In the genomic region with DNA sequence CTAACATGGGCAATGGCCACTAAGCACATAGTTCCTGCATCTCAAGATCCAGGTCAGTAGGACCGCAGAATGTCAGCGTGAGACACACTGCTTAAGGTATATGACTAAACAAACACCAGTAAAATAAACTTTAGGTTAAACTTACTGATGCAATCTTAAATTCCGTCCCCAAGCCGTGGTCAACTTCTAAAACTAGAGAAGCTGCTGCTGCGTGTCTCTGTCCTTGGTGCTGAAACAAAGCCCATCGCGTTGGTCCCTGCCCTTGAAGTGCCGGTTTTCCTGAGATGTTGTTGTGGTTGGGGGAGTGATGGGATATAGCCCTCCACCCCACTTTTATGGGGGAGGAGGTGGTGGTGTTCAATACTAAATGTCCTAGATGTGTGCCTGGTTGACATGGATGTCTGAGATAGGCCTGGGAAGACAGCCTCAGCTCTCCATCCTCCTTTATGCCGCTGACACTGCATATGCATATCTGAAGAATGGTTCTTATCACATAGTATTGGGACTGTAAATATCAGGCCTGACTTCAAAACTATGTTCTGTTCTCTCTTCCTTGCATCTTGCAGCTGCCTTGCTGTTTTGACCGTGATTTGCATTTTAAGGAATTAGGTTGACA, we compare ENCODE assay signal across 1 cellular context.
TF ChIP-seq lines count a peak whose summit lies in the region.

No MANE protein-coding gene starts in this region.

TF ChIP-seq in HepG2, 621 proteins besides CTCF, POLR2A, EP300 and RAD21 (continued from another document and continues in another):
- TF ChIP-seq ZBTB49 (CRISPR knock-in tag; IDR thresholded peaks at IDR 0.05; ENCODE audit: borderline replicate concordance) (no peak), SAP130 (CRISPR knock-in tag; IDR thresholded peaks at IDR 0.05; ENCODE audit: low read depth) (0 out of 2 replicates have a peak, but pooled peaks have one; percentile 21), NR2C2 (CRISPR knock-in tag; IDR thresholded peaks at IDR 0.05; ENCODE audit: borderline replicate concordance) (no peak), FOSL2 (CRISPR knock-in tag; IDR thresholded peaks at IDR 0.05) (peak; percentile 54), RFXANK (CRISPR knock-in tag; IDR thresholded peaks at IDR 0.05) (peak; percentile 54; the same call in 1 of the 2 replicates), AGO2 (optimal IDR thresholded peaks at IDR 0.05; ENCODE audit: low read depth, low read length) (no peak), HCFC1 (IDR thresholded peaks at IDR 0.05; ENCODE audit: low read depth, low read length) (no peak), HMG20B (CRISPR knock-in tag; conservative IDR thresholded peaks at IDR 0.05) (0 out of 2 replicates have a peak, but pooled peaks have one; percentile 40), ZMAT3 (CRISPR knock-in tag; conservative IDR thresholded peaks at IDR 0.05) (0 out of 2 replicates have a peak, but pooled peaks have one; percentile 58), ZNF446 (CRISPR knock-in tag; IDR thresholded peaks at IDR 0.05) (no peak), HES4 (CRISPR knock-in tag; IDR thresholded peaks at IDR 0.05; ENCODE audit: borderline replicate concordance) (peak; percentile 67; the same call in 1 of the 2 replicates), TSC22D2 (CRISPR knock-in tag; IDR thresholded peaks at IDR 0.05; ENCODE audit: borderline replicate concordance) (peak; percentile 85; the same call in 1 of the 2 replicates), ZNF530 (CRISPR knock-in tag; IDR thresholded peaks at IDR 0.05; ENCODE audit: low read depth) (0 out of 2 replicates have a peak, but pooled peaks have one; percentile 37), ZNF619 (CRISPR knock-in tag; IDR thresholded peaks at IDR 0.05) (no peak), ZNF605 (CRISPR knock-in tag; IDR thresholded peaks at IDR 0.05) (peak; percentile 57; the same call in 1 of the 2 replicates), NKX3-1 (CRISPR knock-in tag; IDR thresholded peaks at IDR 0.05) (0 out of 2 replicates have a peak, but pooled peaks have one; percentile 27), FOXK2 (IDR thresholded peaks at IDR 0.05) (no peak), ZNF781 (CRISPR knock-in tag; IDR thresholded peaks at IDR 0.05; ENCODE audit: borderline replicate concordance, not compliant biosample characterization) (peak; percentile 57), PAX8 (CRISPR knock-in tag; IDR thresholded peaks at IDR 0.05; ENCODE audit: borderline replicate concordance) (0 out of 2 replicates have a peak, but pooled peaks have one; percentile 38), ZNF577 (CRISPR knock-in tag; IDR thresholded peaks at IDR 0.05; ENCODE audit: borderline replicate concordance, low read depth) (no peak), ZNF766 (CRISPR knock-in tag; IDR thresholded peaks at IDR 0.05; ENCODE audit: borderline replicate concordance) (0 out of 2 replicates have a peak, but pooled peaks have one; percentile 37), SP140L (CRISPR knock-in tag; IDR thresholded peaks at IDR 0.05; ENCODE audit: borderline replicate concordance) (0 out of 2 replicates have a peak, but pooled peaks have one; percentile 72), ZNF34 (CRISPR knock-in tag; IDR thresholded peaks at IDR 0.05; ENCODE audit: borderline replicate concordance) (no peak), ZNF569 (CRISPR knock-in tag; IDR thresholded peaks at IDR 0.05; ENCODE audit: borderline replicate concordance) (no peak), HOXA5 (CRISPR knock-in tag; IDR thresholded peaks at IDR 0.05) (peak; percentile 53; the same call in 1 of the 2 replicates), EHMT2 (IDR thresholded peaks at IDR 0.05; ENCODE audit: borderline replicate concordance, low read depth, low read length) (peak; percentile 97), HDAC2 (CRISPR knock-in tag; IDR thresholded peaks at IDR 0.05) (peak; percentile 78), BRCA1 (CRISPR knock-in tag; IDR thresholded peaks at IDR 0.05) (0 out of 2 replicates have a peak, but pooled peaks have one; percentile 62), BORCS8-MEF2B (CRISPR knock-in tag; IDR thresholded peaks at IDR 0.05) (peak; percentile 86), SNRNP70 (IDR thresholded peaks at IDR 0.05; ENCODE audit: low read depth, low read length) (no peak), GATAD2A (CRISPR knock-in tag; IDR thresholded peaks at IDR 0.05) (0 out of 2 replicates have a peak, but pooled peaks have one; percentile 25), ZNF850 (CRISPR knock-in tag; conservative IDR thresholded peaks at IDR 0.05) (no peak), ZFP41 (CRISPR knock-in tag; IDR thresholded peaks at IDR 0.05; ENCODE audit: borderline replicate concordance) (no peak), ARNT (IDR thresholded peaks at IDR 0.05) (no peak), ZNF615 (CRISPR knock-in tag; IDR thresholded peaks at IDR 0.05; ENCODE audit: borderline replicate concordance) (no peak), FOXA3 (CRISPR knock-in tag; IDR thresholded peaks at IDR 0.05) (0 out of 2 replicates have a peak, but pooled peaks have one; percentile 19), ZNF441 (CRISPR knock-in tag; IDR thresholded peaks at IDR 0.05; ENCODE audit: borderline replicate concordance) (peak; percentile 92), ZGPAT (CRISPR knock-in tag; IDR thresholded peaks at IDR 0.05) (no peak; the same call in 1 of the 2 replicates), ZNF232 (CRISPR knock-in tag; IDR thresholded peaks at IDR 0.05; ENCODE audit: borderline replicate concordance) (peak; percentile 83; the same call in 1 of the 2 replicates), ZNF468 (CRISPR knock-in tag; IDR thresholded peaks at IDR 0.05) (no peak), ZNF749 (CRISPR knock-in tag; IDR thresholded peaks at IDR 0.05; ENCODE audit: borderline replicate concordance) (no peak)
- TF ChIP-seq, protein P1, sequence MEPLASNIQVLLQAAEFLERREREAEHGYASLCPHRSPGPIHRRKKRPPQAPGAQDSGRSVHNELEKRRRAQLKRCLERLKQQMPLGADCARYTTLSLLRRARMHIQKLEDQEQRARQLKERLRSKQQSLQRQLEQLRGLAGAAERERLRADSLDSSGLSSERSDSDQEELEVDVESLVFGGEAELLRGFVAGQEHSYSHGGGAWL (CRISPR knock-in tag; IDR thresholded peaks at IDR 0.05): peak; percentile 56; the same call in 1 of the 2 replicates
- TF ChIP-seq, protein P2, sequence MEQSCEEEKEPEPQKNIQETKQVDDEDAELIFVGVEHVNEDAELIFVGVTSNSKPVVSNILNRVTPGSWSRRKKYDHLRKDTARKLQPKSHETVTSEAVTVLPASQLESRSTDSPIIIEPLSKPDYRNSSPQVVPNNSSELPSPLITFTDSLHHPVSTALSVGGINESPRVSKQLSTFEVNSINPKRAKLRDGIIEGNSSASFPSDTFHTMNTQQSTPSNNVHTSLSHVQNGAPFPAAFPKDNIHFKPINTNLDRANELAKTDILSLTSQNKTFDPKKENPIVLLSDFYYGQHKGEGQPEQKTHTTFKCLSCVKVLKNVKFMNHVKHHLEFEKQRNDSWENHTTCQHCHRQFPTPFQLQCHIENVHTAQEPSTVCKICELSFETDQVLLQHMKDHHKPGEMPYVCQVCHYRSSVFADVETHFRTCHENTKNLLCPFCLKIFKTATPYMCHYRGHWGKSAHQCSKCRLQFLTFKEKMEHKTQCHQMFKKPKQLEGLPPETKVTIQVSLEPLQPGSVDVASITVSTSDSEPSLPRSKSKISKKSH (CRISPR knock-in tag; IDR thresholded peaks at IDR 0.05; ENCODE audit: borderline replicate concordance): no peak
- TF ChIP-seq, protein P3, sequence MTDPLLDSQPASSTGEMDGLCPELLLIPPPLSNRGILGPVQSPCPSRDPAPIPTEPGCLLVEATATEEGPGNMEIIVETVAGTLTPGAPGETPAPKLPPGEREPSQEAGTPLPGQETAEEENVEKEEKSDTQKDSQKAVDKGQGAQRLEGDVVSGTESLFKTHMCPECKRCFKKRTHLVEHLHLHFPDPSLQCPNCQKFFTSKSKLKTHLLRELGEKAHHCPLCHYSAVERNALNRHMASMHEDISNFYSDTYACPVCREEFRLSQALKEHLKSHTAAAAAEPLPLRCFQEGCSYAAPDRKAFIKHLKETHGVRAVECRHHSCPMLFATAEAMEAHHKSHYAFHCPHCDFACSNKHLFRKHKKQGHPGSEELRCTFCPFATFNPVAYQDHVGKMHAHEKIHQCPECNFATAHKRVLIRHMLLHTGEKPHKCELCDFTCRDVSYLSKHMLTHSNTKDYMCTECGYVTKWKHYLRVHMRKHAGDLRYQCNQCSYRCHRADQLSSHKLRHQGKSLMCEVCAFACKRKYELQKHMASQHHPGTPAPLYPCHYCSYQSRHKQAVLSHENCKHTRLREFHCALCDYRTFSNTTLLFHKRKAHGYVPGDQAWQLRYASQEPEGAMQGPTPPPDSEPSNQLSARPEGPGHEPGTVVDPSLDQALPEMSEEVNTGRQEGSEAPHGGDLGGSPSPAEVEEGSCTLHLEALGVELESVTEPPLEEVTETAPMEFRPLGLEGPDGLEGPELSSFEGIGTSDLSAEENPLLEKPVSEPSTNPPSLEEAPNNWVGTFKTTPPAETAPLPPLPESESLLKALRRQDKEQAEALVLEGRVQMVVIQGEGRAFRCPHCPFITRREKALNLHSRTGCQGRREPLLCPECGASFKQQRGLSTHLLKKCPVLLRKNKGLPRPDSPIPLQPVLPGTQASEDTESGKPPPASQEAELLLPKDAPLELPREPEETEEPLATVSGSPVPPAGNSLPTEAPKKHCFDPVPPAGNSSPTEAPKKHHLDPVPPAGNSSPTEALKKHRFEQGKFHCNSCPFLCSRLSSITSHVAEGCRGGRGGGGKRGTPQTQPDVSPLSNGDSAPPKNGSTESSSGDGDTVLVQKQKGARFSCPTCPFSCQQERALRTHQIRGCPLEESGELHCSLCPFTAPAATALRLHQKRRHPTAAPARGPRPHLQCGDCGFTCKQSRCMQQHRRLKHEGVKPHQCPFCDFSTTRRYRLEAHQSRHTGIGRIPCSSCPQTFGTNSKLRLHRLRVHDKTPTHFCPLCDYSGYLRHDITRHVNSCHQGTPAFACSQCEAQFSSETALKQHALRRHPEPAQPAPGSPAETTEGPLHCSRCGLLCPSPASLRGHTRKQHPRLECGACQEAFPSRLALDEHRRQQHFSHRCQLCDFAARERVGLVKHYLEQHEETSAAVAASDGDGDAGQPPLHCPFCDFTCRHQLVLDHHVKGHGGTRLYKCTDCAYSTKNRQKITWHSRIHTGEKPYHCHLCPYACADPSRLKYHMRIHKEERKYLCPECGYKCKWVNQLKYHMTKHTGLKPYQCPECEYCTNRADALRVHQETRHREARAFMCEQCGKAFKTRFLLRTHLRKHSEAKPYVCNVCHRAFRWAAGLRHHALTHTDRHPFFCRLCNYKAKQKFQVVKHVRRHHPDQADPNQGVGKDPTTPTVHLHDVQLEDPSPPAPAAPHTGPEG (CRISPR knock-in tag; IDR thresholded peaks at IDR 0.05): peak; percentile 43; the same call in 1 of the 2 replicates
- TF ChIP-seq, protein P4, sequence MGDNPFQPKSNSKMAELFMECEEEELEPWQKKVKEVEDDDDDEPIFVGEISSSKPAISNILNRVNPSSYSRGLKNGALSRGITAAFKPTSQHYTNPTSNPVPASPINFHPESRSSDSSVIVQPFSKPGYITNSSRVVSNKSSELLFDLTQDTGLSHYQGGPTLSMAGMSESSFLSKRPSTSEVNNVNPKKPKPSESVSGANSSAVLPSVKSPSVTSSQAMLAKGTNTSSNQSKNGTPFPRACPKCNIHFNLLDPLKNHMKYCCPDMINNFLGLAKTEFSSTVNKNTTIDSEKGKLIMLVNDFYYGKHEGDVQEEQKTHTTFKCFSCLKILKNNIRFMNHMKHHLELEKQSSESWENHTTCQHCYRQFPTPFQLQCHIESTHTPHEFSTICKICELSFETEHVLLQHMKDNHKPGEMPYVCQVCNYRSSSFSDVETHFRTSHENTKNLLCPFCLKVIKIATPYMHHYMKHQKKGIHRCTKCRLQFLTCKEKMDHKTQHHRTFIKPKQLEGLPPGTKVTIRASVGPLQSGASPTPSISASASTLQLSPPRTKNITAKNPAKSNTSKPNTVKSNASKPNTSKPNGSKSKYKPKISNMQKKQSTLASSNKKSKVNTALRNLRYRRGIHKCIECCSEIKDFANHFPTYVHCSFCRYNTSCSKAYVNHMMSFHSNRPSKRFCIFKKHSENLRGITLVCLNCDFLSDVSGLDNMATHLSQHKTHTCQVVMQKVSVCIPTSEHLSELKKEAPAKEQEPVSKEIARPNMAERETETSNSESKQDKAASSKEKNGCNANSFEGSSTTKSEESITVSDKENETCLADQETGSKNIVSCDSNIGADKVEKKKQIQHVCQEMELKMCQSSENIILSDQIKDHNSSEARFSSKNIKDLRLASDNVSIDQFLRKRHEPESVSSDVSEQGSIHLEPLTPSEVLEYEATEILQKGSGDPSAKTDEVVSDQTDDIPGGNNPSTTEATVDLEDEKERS (CRISPR knock-in tag; IDR thresholded peaks at IDR 0.05): peak; percentile 35; the same call in 1 of the 2 replicates
- TF ChIP-seq, protein P5, sequence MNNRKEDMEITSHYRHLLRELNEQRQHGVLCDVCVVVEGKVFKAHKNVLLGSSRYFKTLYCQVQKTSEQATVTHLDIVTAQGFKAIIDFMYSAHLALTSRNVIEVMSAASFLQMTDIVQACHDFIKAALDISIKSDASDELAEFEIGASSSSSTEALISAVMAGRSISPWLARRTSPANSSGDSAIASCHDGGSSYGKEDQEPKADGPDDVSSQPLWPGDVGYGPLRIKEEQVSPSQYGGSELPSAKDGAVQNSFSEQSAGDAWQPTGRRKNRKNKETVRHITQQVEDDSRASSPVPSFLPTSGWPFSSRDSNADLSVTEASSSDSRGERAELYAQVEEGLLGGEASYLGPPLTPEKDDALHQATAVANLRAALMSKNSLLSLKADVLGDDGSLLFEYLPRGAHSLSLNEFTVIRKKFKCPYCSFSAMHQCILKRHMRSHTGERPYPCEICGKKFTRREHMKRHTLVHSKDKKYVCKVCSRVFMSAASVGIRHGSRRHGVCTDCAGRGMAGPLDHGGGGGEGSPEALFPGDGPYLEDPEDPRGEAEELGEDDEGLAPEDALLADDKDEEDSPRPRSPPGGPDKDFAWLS (CRISPR knock-in tag; IDR thresholded peaks at IDR 0.05; ENCODE audit: borderline replicate concordance): no peak
